ENCODE assay signal across 18 cellular contexts in the genomic region with DNA sequence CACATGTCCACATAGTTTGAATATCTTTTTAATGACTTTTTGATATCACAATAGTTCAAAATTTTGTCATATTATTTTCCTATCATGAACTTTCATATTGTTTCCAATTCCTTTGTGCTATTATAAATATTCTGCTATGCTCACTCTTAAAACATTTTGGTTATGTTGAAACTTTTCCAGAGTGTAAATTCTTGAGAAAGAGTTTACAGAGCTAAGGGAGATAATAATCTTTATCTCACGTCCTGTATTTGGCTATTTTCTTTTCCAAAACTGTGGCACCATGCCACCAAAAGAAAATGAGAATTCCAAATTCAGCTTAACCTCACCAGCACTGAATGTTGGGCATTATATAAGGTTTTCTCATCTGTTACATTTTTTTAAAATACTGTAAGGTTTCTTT.
"Had no signal": no experiment of that assay in that cellular context is flagged by ENCODE, and none has a peak within 500 bp of the region (broad histone marks: within the 10 kb centered on the region; RNA-seq: fewer than 3 reads in every experiment).

No MANE protein-coding gene starts in this region.

- H3K4me3 ChIP-seq: esophagus squamous epithelium, hepatocyte, skin epidermis, stomach, thoracic aorta, transverse colon had no signal

- DNase-seq: esophagus squamous epithelium; foreskin melanocyte; head of caudate nucleus; left colon; left ventricle myocardium superior; mesendoderm; naive B cell; nephron progenitor cell; posterior cingulate gyrus; stimulated activated naive CD4-positive, alpha-beta T cell; stomach; substantia nigra; transverse colon had no signal

- ATAC-seq: left colon, left ventricle myocardium superior, sciatic nerve had no signal

- H3K27me3 Mint-ChIP-seq: dendritic cell treated with granulocyte-macrophage colony-stimulating factor and Interleukin-4, amounts not matched to agents 40 ng/mL and 50 ng/mL, for 4 days; naive B cell had no signal

- H3K4me1 Mint-ChIP-seq: naive B cell, nephron progenitor cell had no signal

- H3K4me3 Mint-ChIP-seq: dendritic cell treated with granulocyte-macrophage colony-stimulating factor and Interleukin-4, amounts not matched to agents 40 ng/mL and 50 ng/mL, for 4 days; naive B cell; nephron progenitor cell had no signal

- H3K27ac ChIP-seq: esophagus squamous epithelium, hepatocyte, skin epidermis, stomach, thoracic aorta, transverse colon had no signal

- H3K36me3 Mint-ChIP-seq: naive B cell had no signal

- H3K36me3 ChIP-seq: esophagus squamous epithelium, stomach, thoracic aorta, transverse colon had no signal

- H3K27me3 ChIP-seq: esophagus squamous epithelium, hepatocyte, stomach, transverse colon had no signal

- H3K9me3 Mint-ChIP-seq: dendritic cell treated with granulocyte-macrophage colony-stimulating factor and Interleukin-4, amounts not matched to agents 40 ng/mL and 50 ng/mL, for 4 days had no signal

- H3K27ac Mint-ChIP-seq: dendritic cell treated with granulocyte-macrophage colony-stimulating factor and Interleukin-4, amounts not matched to agents 40 ng/mL and 50 ng/mL, for 4 days; naive B cell; nephron progenitor cell had no signal
